ENCODE assay signal across 21 cellular contexts in the genomic region with DNA sequence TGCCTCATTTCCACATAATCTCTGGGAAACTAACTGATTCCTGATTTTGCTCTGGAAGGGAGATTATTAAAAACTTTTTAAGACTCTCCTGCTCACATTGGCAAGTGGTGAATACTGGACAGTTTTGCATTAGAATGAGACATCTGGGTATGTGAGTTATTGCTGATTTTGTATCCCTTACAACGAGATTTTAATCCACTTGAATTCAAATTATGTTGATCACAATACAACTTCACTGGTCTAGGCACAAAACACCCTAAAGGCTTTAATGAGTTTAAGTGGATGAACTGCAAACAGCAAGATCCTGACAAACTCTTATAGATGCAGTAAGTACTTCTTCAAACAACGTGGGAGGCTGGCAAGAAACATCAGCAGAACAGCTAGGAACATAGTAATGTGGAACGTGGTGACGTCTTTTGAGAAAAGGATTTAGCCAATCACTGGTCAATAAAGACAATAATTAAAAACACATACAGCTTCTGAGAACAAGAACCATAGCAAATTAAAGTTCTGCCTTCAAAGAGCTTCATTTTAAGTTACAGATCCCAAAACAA. TPM values are rescaled to one million over a fixed set of nuclear protein-coding genes. Genes with fewer than 3 reads are reported as not detected.
DNase-seq lines count a peak whose midpoint lies in the region; FAIRE-seq and TF ChIP-seq lines count a peak whose summit lies in the region.
"Had no signal": no experiment of that assay in that cellular context is flagged by ENCODE, and none has a peak within 500 bp of the region (broad histone marks: within the 10 kb centered on the region; RNA-seq: fewer than 3 reads in every experiment).

No MANE protein-coding gene starts in this region.

- POLR2A ChIA-PET in GM10248 (lab: Yijun Ruan, JAX) = no interaction called here

- DNase-seq in D721Med (ENCODE audit: insufficient read length, low spot score) (no peak), amniotic epithelial cell (ENCODE audit: low read depth) (peak; percentile 23), fibroblast of mammary gland (ENCODE audit: low read depth) (peak; percentile 49), neural progenitor cell (ENCODE audit: low spot score) (no peak), NCI-H82 treated with DMSO at 0.1 percent for 48 hours (lab: John Stamatoyannopoulos, UW; ENCODE audit: unreplicated experiment) (no peak), GM10248 (ENCODE audit: extremely low spot score) (no peak), COR-L47 (lab: John Stamatoyannopoulos, UW) (no peak)
- DNase-seq: CD4-positive, CD25-positive, alpha-beta regulatory T cell; CD8-positive, alpha-beta T cell; DMS53; DMS79 treated with DMSO at 0.1 percent for 48 hours; GF-D8; GOT3; HCEC 1CT had no signal

- H3K9me3 ChIP-seq in neural progenitor cell (ENCODE audit: low read depth) = no peaks in the 10 kb centered on the region
- H3K9me3 ChIP-seq: BLaER1 had no signal

- peaks cover 12% of the 10 kb centered on the region for H3K4me1 ChIP-seq in neural progenitor cell
- H3K4me1 ChIP-seq: BLaER1 had no signal

- H3K4me2 ChIP-seq in neural progenitor cell = no peak overlapping the region
- H3K4me2 ChIP-seq: BLaER1 had no signal

- H3K79me2 ChIP-seq in neural progenitor cell (ENCODE audit: low read depth) = no peaks in the 10 kb centered on the region

- H3K36me3 Mint-ChIP-seq in neural progenitor cell = no peaks in the 10 kb centered on the region
- H3K36me3 Mint-ChIP-seq: CD4-positive, CD25-positive, alpha-beta regulatory T cell; CD8-positive, alpha-beta T cell had no signal

- H3F3A ChIP-seq in neural progenitor cell (ENCODE audit: low read depth) = no peaks in the 10 kb centered on the region

- peak; percentile 21 for FAIRE-seq in D721Med (lab: Jason Lieb, UNC)
- FAIRE-seq: A204.1, GM12892, H54 had no signal

- no peaks in the 10 kb centered on the region for H4K20me1 ChIP-seq in neural progenitor cell (ENCODE audit: low read depth)
- H4K20me1 ChIP-seq: BLaER1 had no signal

- TF ChIP-seq CTCF in D721Med (IDR thresholded peaks at IDR 0.05; ENCODE audit: insufficient read depth, missing control alignments) = no peak
- no peak for TF ChIP-seq CTCF in fibroblast of mammary gland (conservative IDR thresholded peaks at IDR 0.05; ENCODE audit: control insufficient read depth, insufficient read depth, low read depth, low read length)
- no peak for TF ChIP-seq CTCF in neural progenitor cell (IDR thresholded peaks at IDR 0.05)
- TF ChIP-seq CTCF in GM10248 (IDR thresholded peaks at IDR 0.05; ENCODE audit: control extremely low read depth, extremely low read depth, low read depth, missing control alignments) = no peak

- H3K4me3 ChIP-seq in fibroblast of mammary gland (ENCODE audit: control insufficient read depth, low read depth, low read length) (no peak overlapping the region), neural progenitor cell (no peak overlapping the region)
- H3K4me3 ChIP-seq: BLaER1 had no signal

- H3K27ac ChIP-seq in neural progenitor cell = no peak overlapping the region
- H3K27ac ChIP-seq: 22Rv1, BLaER1, C4-2B had no signal

- no peaks in the 10 kb centered on the region for H3K27me3 Mint-ChIP-seq in neural progenitor cell (ENCODE audit: insufficient read depth, low read depth)

- H3K27me3 ChIP-seq in neural progenitor cell = no peaks in the 10 kb centered on the region
- H3K27me3 ChIP-seq: BLaER1 had no signal

- H3K4me1 Mint-ChIP-seq in neural progenitor cell = peaks cover 2% of the 10 kb centered on the region
- H3K4me1 Mint-ChIP-seq: B cell had no signal

- no peak overlapping the region for H3K9ac ChIP-seq in neural progenitor cell
- H3K9ac ChIP-seq: BLaER1 had no signal

- peak overlapping the region; percentile 37 for H2AFZ ChIP-seq in neural progenitor cell (replicated peaks)

- H3K9me3 Mint-ChIP-seq in neural progenitor cell = no peaks in the 10 kb centered on the region
- H3K9me3 Mint-ChIP-seq: CD8-positive, alpha-beta T cell had no signal

- CTCF ChIA-PET in GM10248 (lab: Yijun Ruan, JAX) = interaction anchor here (0.9 kb wide), 1 partner anchor 36 kb away, joined by 3 read pairs; no protein-coding TSS in a partner anchor

- H3K36me3 ChIP-seq in neural progenitor cell = no peaks in the 10 kb centered on the region
- H3K36me3 ChIP-seq: BLaER1 had no signal

- H3K4me3 Mint-ChIP-seq in neural progenitor cell = no peak overlapping the region
- H3K4me3 Mint-ChIP-seq: B cell; CD4-positive, CD25-positive, alpha-beta regulatory T cell; CD8-positive, alpha-beta T cell had no signal

- no peak overlapping the region for H3K27ac Mint-ChIP-seq in neural progenitor cell
- H3K27ac Mint-ChIP-seq: B cell; CD4-positive, CD25-positive, alpha-beta regulatory T cell; CD8-positive, alpha-beta T cell had no signal

RNA-seq across cellular contexts. Expression of gene LYPLAL1, which starts 10.2 kb away (rescaled TPM):
- total RNA-seq in neural progenitor cell (ENCODE audit: low replicate concordance) = 12.9 and 35.4 TPM in 2 replicates

Comparison
In these comparisons a context has a peak if more than half of its experiments do, and no peak if none do; other contexts are left out.
1. DNase-seq: peak in amniotic epithelial cell (single experiment) and fibroblast of mammary gland (single experiment); none in D721Med (single experiment), neural progenitor cell (single experiment), NCI-H82 treated with DMSO at 0.1 percent for 48 hours (single experiment), GM10248 (single experiment) and COR-L47 (single experiment).